ENCODE assay signal across 30 cellular contexts in genomic region chr6:47736083-47736700, GRCh38. TPM values are rescaled to one million over a fixed set of nuclear protein-coding genes. Genes with fewer than 3 reads are reported as not detected.
"Had no signal": no experiment of that assay in that cellular context is flagged by ENCODE, and none has a peak within 500 bp of the region (broad histone marks: within the 10 kb centered on the region; RNA-seq: fewer than 3 reads in every experiment).

No MANE protein-coding gene starts in this region.

- H3K4me3 ChIP-seq: coronary artery, dorsolateral prefrontal cortex, heart left ventricle, left lung, lung, ovary, right lobe of liver, testis, uterus had no signal

- ATAC-seq: heart left ventricle; left lung; right lobe of liver; stimulated activated naive CD8-positive, alpha-beta T cell treated with anti-CD3 and anti-CD28 coated beads, Interleukin-15, Interleukin-2, amounts not matched to agents 100 U/mL and 50 U/mL, for 24 hours had no signal

- H3K4me1 ChIP-seq: left lung, right lobe of liver, testis, uterus had no signal

- H3K27me3 ChIP-seq: heart left ventricle, left lung, ovary, right lobe of liver, testis, uterus had no signal

- H3K9me3 ChIP-seq: heart left ventricle, left lung, ovary, right lobe of liver, testis, uterus had no signal

- DNase-seq: activated CD4-positive, alpha-beta T cell treated with anti-CD3 and anti-CD28 coated beads for 4 hours; activated CD4-positive, alpha-beta T cell treated with anti-CD3 and anti-CD28 coated beads, Interleukin-2, amount 50 U/mL, for 48 hours; activated CD8-positive, alpha-beta memory T cell treated with anti-CD3 and anti-CD28 coated beads for 24 hours; activated effector memory CD4-positive, alpha-beta T cell treated with Interleukin-2 at 50 U/mL for 16 hours; activated naive CD4-positive, alpha-beta T cell treated with Interleukin-2 at 50 U/mL for 16 hours; anterior cingulate cortex; dorsolateral prefrontal cortex; effector memory CD4-positive, alpha-beta T cell; erythroblast; foreskin fibroblast; heart left ventricle; kidney glomerular epithelial cell; left lung; naive B cell; ovary; right lobe of liver; stimulated activated CD4-positive, alpha-beta T cell treated with anti-CD3 and anti-CD28 coated beads, Interleukin-2, amount 100 ng/mL, for 48 hours; stimulated activated naive CD8-positive, alpha-beta T cell treated with anti-CD3 and anti-CD28 coated beads, Interleukin-15, Interleukin-2, amounts not matched to agents 100 U/mL and 50 U/mL, for 24 hours; testis; trophoblast cell; uterus had no signal

- H3K36me3 ChIP-seq: heart left ventricle, left lung, ovary, right lobe of liver, uterus had no signal

- H3K27ac ChIP-seq: coronary artery, heart left ventricle, left lung, ovary, right lobe of liver, testis, uterus, VCaP had no signal

RNA-seq across cellular contexts. Expression of gene ADGRF4, which starts 37.8 kb away (rescaled TPM):
- total RNA-seq: cardiac septum; mesenteric fat pad; right lobe of liver; skeletal muscle tissue; T-helper 1 cell treated with Interleukin-12 subunit alpha and Interleukin-12 subunit beta and Interleukin-4 antibody, amounts not matched to agents 30 ng/mL and 1 ng/mL, for 36 hours had no signal

RNA-seq across cellular contexts. Expression of gene OPN5, which starts 45.6 kb away (rescaled TPM):
- total RNA-seq: cardiac septum; cerebellum; left lung; mesenteric fat pad; ovary; progenitor cell of endocrine pancreas; right lobe of liver; skeletal muscle tissue; T-helper 1 cell treated with Interleukin-12 subunit alpha and Interleukin-12 subunit beta and Interleukin-4 antibody, amounts not matched to agents 30 ng/mL and 1 ng/mL, for 36 hours; uterus had no signal
